In the genomic region with DNA sequence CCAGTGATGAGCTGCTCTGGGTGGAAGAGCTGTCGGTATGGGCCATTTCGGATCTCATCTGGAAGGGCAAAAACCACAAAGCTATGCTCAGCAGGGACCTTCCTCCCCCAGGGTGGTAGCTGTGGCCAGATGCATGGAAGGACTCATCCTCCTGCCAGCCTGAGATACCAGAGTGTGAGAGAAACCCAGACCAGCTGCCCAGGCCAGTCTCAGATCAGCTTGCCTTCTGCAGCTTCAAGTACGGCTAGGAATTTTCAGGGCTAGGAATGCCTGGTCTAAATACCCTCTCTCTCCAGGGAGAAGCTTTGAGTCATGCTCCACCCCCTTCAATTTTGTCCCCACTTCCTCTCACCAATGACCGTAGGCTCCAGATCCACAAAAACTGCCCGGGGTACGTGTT, we compare ENCODE assay signal across 6 cellular contexts. TPM values are rescaled to one million over a fixed set of nuclear protein-coding genes. Genes with fewer than 3 reads are reported as not detected.
A peak's percentile ranks its signal among the peaks of the same experiment; 100 is the strongest.
DNase-seq lines count a peak whose midpoint lies in the region; ATAC-seq and TF ChIP-seq lines count a peak whose summit lies in the region.

No MANE protein-coding gene starts in this region.

- no peak for TF ChIP-seq CTCF in coronary artery (IDR thresholded peaks at IDR 0.05)

- H3K27ac Mint-ChIP-seq in activated CD8-positive, alpha-beta memory T cell treated with anti-CD3 and anti-CD28 coated beads, Interleukin-2, amount 10 ng/mL, durations not matched to agents 7 days and 5 days = peak overlapping the region; percentile 97
- peak overlapping the region in 1 of 2 donors; percentile 8 for H3K27ac Mint-ChIP-seq in stimulated activated naive CD8-positive, alpha-beta T cell treated with anti-CD3 and anti-CD28 coated beads, Interleukin-15, amount 100 ng/mL, for 72 hours

- ATAC-seq in activated CD8-positive, alpha-beta memory T cell treated with anti-CD3 and anti-CD28 coated beads, Interleukin-2, amount 10 ng/mL, durations not matched to agents 7 days and 5 days = no peak
- ATAC-seq in stimulated activated naive CD8-positive, alpha-beta T cell treated with anti-CD3 and anti-CD28 coated beads, Interleukin-15, amount 100 ng/mL, for 72 hours = no peak

- H3K4me1 Mint-ChIP-seq in activated CD8-positive, alpha-beta memory T cell treated with anti-CD3 and anti-CD28 coated beads, Interleukin-2, amount 10 ng/mL, durations not matched to agents 7 days and 5 days = peaks cover 66% of the 10 kb centered on the region
- peaks cover 82% of the 10 kb centered on the region for H3K4me1 Mint-ChIP-seq in stimulated activated naive CD8-positive, alpha-beta T cell treated with anti-CD3 and anti-CD28 coated beads, Interleukin-15, amount 100 ng/mL, for 72 hours

- peak overlapping the region; percentile 99 for H3K4me3 Mint-ChIP-seq in activated CD8-positive, alpha-beta memory T cell treated with anti-CD3 and anti-CD28 coated beads, Interleukin-2, amount 10 ng/mL, durations not matched to agents 7 days and 5 days
- H3K4me3 Mint-ChIP-seq in stimulated activated naive CD8-positive, alpha-beta T cell treated with anti-CD3 and anti-CD28 coated beads, Interleukin-15, amount 100 ng/mL, for 72 hours = peak overlapping the region; percentile 71 to 84

- CTCF ChIA-PET in activated CD8-positive, alpha-beta memory T cell treated with anti-CD3 and anti-CD28 coated beads, Interleukin-2, amount 10 ng/mL, durations not matched to agents 7 days and 5 days (lab: Charles Lee) = interaction anchor here (0.8 to 6.4 kb wide), 7 partner anchors 22 to 92 kb away, joined by 3 to 73 read pairs (median 9); a partner anchor contains a TSS

- peak overlapping the region; percentile 76 to 92 for H3K27ac ChIP-seq in coronary artery

- H3K4me3 ChIP-seq in coronary artery = peak overlapping the region; percentile 87

- H3K27me3 Mint-ChIP-seq in activated CD8-positive, alpha-beta memory T cell treated with anti-CD3 and anti-CD28 coated beads, Interleukin-2, amount 10 ng/mL, durations not matched to agents 7 days and 5 days = no peaks in the 10 kb centered on the region
- H3K27me3 Mint-ChIP-seq in stimulated activated naive CD8-positive, alpha-beta T cell treated with anti-CD3 and anti-CD28 coated beads, Interleukin-15, amount 100 ng/mL, for 72 hours = no peaks in the 10 kb centered on the region

- peaks cover 56% of the 10 kb centered on the region for H3K36me3 Mint-ChIP-seq in activated CD8-positive, alpha-beta memory T cell treated with anti-CD3 and anti-CD28 coated beads, Interleukin-2, amount 10 ng/mL, durations not matched to agents 7 days and 5 days

- DNase-seq in activated CD8-positive, alpha-beta memory T cell treated with anti-CD3 and anti-CD28 coated beads, Interleukin-2, amount 10 ng/mL, durations not matched to agents 7 days and 5 days = no peak
- no peak for DNase-seq in activated CD8-positive, alpha-beta memory T cell treated with anti-CD3 and anti-CD28 coated beads for 24 hours
- DNase-seq in coronary artery (ENCODE audit: low spot score) (no peak), D341Med (ENCODE audit: low spot score) (no peak), NCI-H1092 (lab: John Stamatoyannopoulos, UW) (no peak)
- DNase-seq in stimulated activated naive CD8-positive, alpha-beta T cell treated with anti-CD3 and anti-CD28 coated beads, Interleukin-15, amount 100 ng/mL, for 72 hours = no peak

- H3K9me3 Mint-ChIP-seq in activated CD8-positive, alpha-beta memory T cell treated with anti-CD3 and anti-CD28 coated beads, Interleukin-2, amount 10 ng/mL, durations not matched to agents 7 days and 5 days (ENCODE audit: low read depth) = no peaks in the 10 kb centered on the region
- H3K9me3 Mint-ChIP-seq in stimulated activated naive CD8-positive, alpha-beta T cell treated with anti-CD3 and anti-CD28 coated beads, Interleukin-15, amount 100 ng/mL, for 72 hours = no peaks in the 10 kb centered on the region

RNA-seq across cellular contexts. Expression of a gene that starts 1.4 kb away (rescaled TPM):
- total RNA-seq in activated CD8-positive, alpha-beta memory T cell treated with anti-CD3 and anti-CD28 coated beads, Interleukin-2, amount 10 ng/mL, durations not matched to agents 7 days and 5 days = not detected

RNA-seq across cellular contexts. Expression of a gene that starts 2.1 kb away (rescaled TPM):
- total RNA-seq in activated CD8-positive, alpha-beta memory T cell treated with anti-CD3 and anti-CD28 coated beads, Interleukin-2, amount 10 ng/mL, durations not matched to agents 7 days and 5 days = 100 to 1,000 TPM; 244 to 337 TPM

RNA-seq across cellular contexts. Expression of a gene that starts 6.4 kb away (rescaled TPM):
- 10 to 100 TPM; 37.3 to 41.7 TPM for total RNA-seq in activated CD8-positive, alpha-beta memory T cell treated with anti-CD3 and anti-CD28 coated beads, Interleukin-2, amount 10 ng/mL, durations not matched to agents 7 days and 5 days

RNA-seq across cellular contexts. Expression of a gene that starts 6.4 kb away (rescaled TPM):
- 1 to 10 TPM; 4.3 to 4.9 TPM for total RNA-seq in activated CD8-positive, alpha-beta memory T cell treated with anti-CD3 and anti-CD28 coated beads, Interleukin-2, amount 10 ng/mL, durations not matched to agents 7 days and 5 days

RNA-seq across cellular contexts. Expression of a gene that starts 22.1 kb away (rescaled TPM):
- total RNA-seq in activated CD8-positive, alpha-beta memory T cell treated with anti-CD3 and anti-CD28 coated beads, Interleukin-2, amount 10 ng/mL, durations not matched to agents 7 days and 5 days = 100 to 1,000 TPM in 1 of 2 experiments, 10 to 100 TPM in 1; 89.4 to 105 TPM
